14 cellular contexts compared by ENCODE assay signal in the genomic region with DNA sequence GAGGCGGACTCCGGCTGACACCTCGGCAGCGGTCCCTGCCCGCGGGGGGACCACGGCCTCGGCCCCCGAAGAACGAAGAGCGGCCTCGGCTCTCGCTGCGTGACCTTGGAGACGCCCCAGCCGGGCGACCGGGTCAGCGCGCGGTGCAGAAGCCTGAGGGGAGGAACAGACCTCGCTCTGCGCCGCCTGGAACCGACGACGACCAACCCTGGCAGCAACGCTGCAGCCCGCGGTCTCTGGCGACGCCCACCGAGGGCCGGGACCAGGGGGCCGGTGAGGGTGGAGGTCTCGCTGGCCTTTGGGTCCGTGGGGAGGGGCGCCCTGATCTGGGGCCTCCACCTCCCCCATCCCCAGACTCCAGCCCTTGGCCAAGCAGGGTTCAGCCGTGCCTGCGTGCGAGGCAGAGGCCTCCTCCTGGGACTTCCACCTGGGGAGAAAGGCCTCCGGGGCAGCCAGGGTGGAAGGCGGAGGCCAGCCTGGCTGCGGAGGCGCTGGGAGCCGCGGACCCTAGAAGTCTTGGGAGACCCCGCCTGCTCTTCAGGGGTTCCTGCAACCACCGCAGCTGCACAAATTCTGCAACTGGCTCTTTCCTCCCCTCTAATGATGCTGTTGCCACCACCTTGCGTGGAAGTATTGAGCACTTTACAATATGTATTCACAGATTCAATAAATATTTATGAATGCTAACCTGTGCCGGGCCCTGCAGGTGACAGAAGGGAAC. TPM values are rescaled to one million over a fixed set of nuclear protein-coding genes. Genes with fewer than 3 reads are reported as not detected.
DNase-seq lines count a peak whose midpoint lies in the region; ATAC-seq and TF ChIP-seq lines count a peak whose summit lies in the region.
"Had no signal": no experiment of that assay in that cellular context is flagged by ENCODE, and none has a peak within 500 bp of the region (broad histone marks: within the 10 kb centered on the region; RNA-seq: fewer than 3 reads in every experiment).

No MANE protein-coding gene starts in this region.

- no peak overlapping the region for H3K4me3 ChIP-seq in SK-N-SH (ENCODE audit: low read depth in 2 of 2, low read length in 1 of 2)
- H3K4me3 ChIP-seq in ascending aorta = peak overlapping the region; percentile 21 to 45
- H3K4me3 ChIP-seq in iPS-20b (ENCODE audit: low read length) = peak overlapping the region; percentile 26; the same call in 1 of the 2 replicates
- peak overlapping the region; percentile 16 for H3K4me3 ChIP-seq in smooth muscle cell

- intact Hi-C loops in ascending aorta (cut with DNase I) = no loop called here

- TF ChIP-seq RAD21 in SK-N-SH (IDR thresholded peaks at IDR 0.05; ENCODE audit: low read length) = no peak

- H3K9me2 ChIP-seq in SK-N-SH = no peaks in the 10 kb centered on the region

- H3K27me3 ChIP-seq in SK-N-SH (ENCODE audit: insufficient read depth) (peaks cover 12% of the 10 kb centered on the region), ascending aorta (peaks cover 8% of the 10 kb centered on the region), iPS-20b (ENCODE audit: insufficient read depth, low read length) (peaks cover 51% of the 10 kb centered on the region), smooth muscle cell (ENCODE audit: low read depth) (peaks cover 53% of the 10 kb centered on the region)

- DNase-seq in SK-N-SH (peak; percentile 71), ascending aorta (ENCODE audit: low spot score in 2 of 2) (no peak), smooth muscle cell (lab: John Stamatoyannopoulos, UW; ENCODE audit: unreplicated experiment) (no peak), pons (ENCODE audit: low spot score) (no peak), C1 segment of cervical spinal cord (lab: John Stamatoyannopoulos, UW) (no peak)
- DNase-seq: ACHN; activated CD8-positive, alpha-beta memory T cell treated with anti-CD3 and anti-CD28 coated beads, Interleukin-2, amount 10 ng/mL, durations not matched to agents 7 days and 5 days; GF-D8; MM.1S; NCI-H2107 had no signal

- H3K9ac ChIP-seq in SK-N-SH = no peak overlapping the region
- H3K9ac ChIP-seq in iPS-20b (ENCODE audit: low read depth, low read length) = no peak overlapping the region
- H3K9ac ChIP-seq in smooth muscle cell (ENCODE audit: low read depth) = no peak overlapping the region

- H3K4me1 ChIP-seq in SK-N-SH (ENCODE audit: control insufficient read depth in 1 of 2, insufficient read depth in 2 of 2, low read depth in 1 of 2, low read length in 1 of 2) = no peaks in the 10 kb centered on the region; a peak in 1 of 4 replicates
- H3K4me1 ChIP-seq in ascending aorta = no peaks in the 10 kb centered on the region
- no peaks in the 10 kb centered on the region for H3K4me1 ChIP-seq in iPS-20b (ENCODE audit: insufficient read depth, low read length)
- H3K4me1 ChIP-seq in smooth muscle cell (ENCODE audit: low read depth) = no peaks in the 10 kb centered on the region

- H3K27ac ChIP-seq in SK-N-SH (ENCODE audit: low read depth in 2 of 2, low read length in 1 of 2) (no peak overlapping the region), ascending aorta (no peak overlapping the region), iPS-20b (ENCODE audit: low read length) (no peak overlapping the region), smooth muscle cell (ENCODE audit: low read depth) (no peak overlapping the region)

- no peak overlapping the region for H2AFZ ChIP-seq in SK-N-SH (ENCODE audit: low read depth)
- H2AFZ ChIP-seq in smooth muscle cell (ENCODE audit: low read depth) = no peak overlapping the region

- H3K79me2 ChIP-seq in SK-N-SH (ENCODE audit: insufficient read depth) = no peaks in the 10 kb centered on the region
- H3K79me2 ChIP-seq in smooth muscle cell (ENCODE audit: low read depth) = no peaks in the 10 kb centered on the region

- POLR2A ChIA-PET in SK-N-SH (lab: Yijun Ruan, JAX) = no interaction called here

- no peak for TF ChIP-seq EP300 in SK-N-SH (IDR thresholded peaks at IDR 0.05; ENCODE audit: borderline replicate concordance in 1 of 2, low read depth in 1 of 2, low read length in 1 of 2)

- H3K36me3 ChIP-seq in SK-N-SH (replicated peaks in 1 of 2; ENCODE audit: control insufficient read depth in 1 of 2, insufficient read depth in 2 of 2, low read length in 1 of 2) (no peaks in the 10 kb centered on the region), ascending aorta (no peaks in the 10 kb centered on the region), iPS-20b (ENCODE audit: insufficient read depth, low read depth, low read length) (no peaks in the 10 kb centered on the region), smooth muscle cell (ENCODE audit: low read depth) (no peaks in the 10 kb centered on the region)

- ATAC-seq in SK-N-SH treated with all-trans-retinoic acid at 6 μM for 48 hours (no peak), HG03025 (IDR thresholded peaks at IDR 0.05; ENCODE audit: low FRiP score, unreplicated experiment) (no peak)
- ATAC-seq: activated CD8-positive, alpha-beta memory T cell treated with anti-CD3 and anti-CD28 coated beads, Interleukin-2, amount 10 ng/mL, durations not matched to agents 7 days and 5 days had no signal

- CTCF ChIA-PET in SK-N-SH (lab: Yijun Ruan, JAX) = interaction anchor here (0.5 to 0.9 kb wide), 2 partner anchors 11 to 94 kb away, joined by 3 to 4 read pairs; no protein-coding TSS in a partner anchor

- 81% methylated on average over 4 of the region's 51 CpGs for WGBS in SK-N-SH (ENCODE audit: low lambda C conversion rate)
- 22% methylated on average over 42 of the region's 51 CpGs for WGBS in smooth muscle cell (ENCODE audit: low lambda C conversion rate)

- no peak for TF ChIP-seq CTCF in SK-N-SH (IDR thresholded peaks at IDR 0.05)
- TF ChIP-seq CTCF in ascending aorta (IDR thresholded peaks at IDR 0.05) = no peak
- no peak for TF ChIP-seq CTCF in smooth muscle cell (IDR thresholded peaks at IDR 0.05; ENCODE audit: borderline replicate concordance, insufficient read depth, poor library complexity, severe bottlenecking)

- H3K4me2 ChIP-seq in SK-N-SH (no peak overlapping the region), smooth muscle cell (peak overlapping the region; percentile 76)

- H3K9me3 ChIP-seq in SK-N-SH = no peaks in the 10 kb centered on the region
- H3K9me3 ChIP-seq in ascending aorta = no peaks in the 10 kb centered on the region
- H3K9me3 ChIP-seq in iPS-20b (ENCODE audit: insufficient read depth, low read depth, low read length) = no peaks in the 10 kb centered on the region
- no peaks in the 10 kb centered on the region for H3K9me3 ChIP-seq in smooth muscle cell (replicated peaks; ENCODE audit: low read depth)

- 0 out of 2 replicates have a peak, but pooled peaks cover 5% of the 10 kb centered on the region for H4K20me1 ChIP-seq in SK-N-SH (ENCODE audit: insufficient read depth)
- no peaks in the 10 kb centered on the region for H4K20me1 ChIP-seq in smooth muscle cell (ENCODE audit: low read depth)

- H3F3A ChIP-seq in SK-N-SH (replicated peaks; ENCODE audit: insufficient read depth) (no peaks in the 10 kb centered on the region), smooth muscle cell (ENCODE audit: low read depth) (no peaks in the 10 kb centered on the region)

TF ChIP-seq in SK-N-SH, 30 proteins besides CTCF, POLR2A, EP300 and RAD21 (continues in another document):
- no peak for TF ChIP-seq EZH2phosphoT487 (IDR thresholded peaks at IDR 0.05; ENCODE audit: borderline replicate concordance, low read depth)
- TF ChIP-seq, protein P1, sequence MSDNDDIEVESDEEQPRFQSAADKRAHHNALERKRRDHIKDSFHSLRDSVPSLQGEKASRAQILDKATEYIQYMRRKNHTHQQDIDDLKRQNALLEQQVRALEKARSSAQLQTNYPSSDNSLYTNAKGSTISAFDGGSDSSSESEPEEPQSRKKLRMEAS (IDR thresholded peaks at IDR 0.05; ENCODE audit: low read depth) = no peak
- TF ChIP-seq POLR2AphosphoS5 (IDR thresholded peaks at IDR 0.05; ENCODE audit: low read depth, low read length) = no peak
- no peak for TF ChIP-seq SMC3 (IDR thresholded peaks at IDR 0.05; ENCODE audit: low read depth, low read length)
- TF ChIP-seq ELF1 (IDR thresholded peaks at IDR 0.05) = no peak
- no peak for TF ChIP-seq FOSL2 (IDR thresholded peaks at IDR 0.05; ENCODE audit: borderline replicate concordance, low read depth)
- TF ChIP-seq TEAD4 (IDR thresholded peaks at IDR 0.05; ENCODE audit: borderline replicate concordance, insufficient read depth) = no peak
- no peak for TF ChIP-seq GATA2 (CRISPR knock-in tag; IDR thresholded peaks at IDR 0.05)
- no peak for TF ChIP-seq TAF1 (IDR thresholded peaks at IDR 0.05; ENCODE audit: borderline replicate concordance, low read depth, low read length)
- TF ChIP-seq SIN3A (IDR thresholded peaks at IDR 0.05; ENCODE audit: borderline replicate concordance, low read depth, low read length) = no peak

TF ChIP-seq in SK-N-SH treated with all-trans-retinoic acid at 6 μM for 48 hours, 23 proteins besides CTCF, POLR2A, EP300 and RAD21 (continues in another document):
- TF ChIP-seq, protein P2, sequence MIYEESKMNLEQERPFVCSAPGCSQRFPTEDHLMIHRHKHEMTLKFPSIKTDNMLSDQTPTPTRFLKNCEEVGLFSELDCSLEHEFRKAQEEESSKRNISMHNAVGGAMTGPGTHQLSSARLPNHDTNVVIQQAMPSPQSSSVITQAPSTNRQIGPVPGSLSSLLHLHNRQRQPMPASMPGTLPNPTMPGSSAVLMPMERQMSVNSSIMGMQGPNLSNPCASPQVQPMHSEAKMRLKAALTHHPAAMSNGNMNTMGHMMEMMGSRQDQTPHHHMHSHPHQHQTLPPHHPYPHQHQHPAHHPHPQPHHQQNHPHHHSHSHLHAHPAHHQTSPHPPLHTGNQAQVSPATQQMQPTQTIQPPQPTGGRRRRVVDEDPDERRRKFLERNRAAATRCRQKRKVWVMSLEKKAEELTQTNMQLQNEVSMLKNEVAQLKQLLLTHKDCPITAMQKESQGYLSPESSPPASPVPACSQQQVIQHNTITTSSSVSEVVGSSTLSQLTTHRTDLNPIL (CRISPR knock-in tag; IDR thresholded peaks at IDR 0.05; ENCODE audit: low read depth) = no peak
- TF ChIP-seq GLIS3 (CRISPR knock-in tag; IDR thresholded peaks at IDR 0.05) (no peak), ZNF70 (CRISPR knock-in tag; IDR thresholded peaks at IDR 0.05) (no peak)

RNA-seq across cellular contexts. Expression of a gene that starts 44.3 kb away (rescaled TPM):
- polyA plus RNA-seq in SK-N-SH (2012; rRNA removed) = 2.3 and 2.6 TPM in 2 replicates
- 0.97 and 1.5 TPM in 2 replicates for polyA plus RNA-seq in SK-N-SH (2012; cell fraction: cytosol; rRNA removed)
- 7.4 and 9.0 TPM in 2 replicates for polyA plus RNA-seq in SK-N-SH (2012; cell fraction: nucleus; rRNA removed)
- total RNA-seq in ascending aorta = 101 TPM
- 6.1 and 8.3 TPM in 2 replicates for total RNA-seq in smooth muscle cell
- polyA plus RNA-seq in smooth muscle cell = 13.4 and 15.2 TPM in 2 replicates

RNA-seq across cellular contexts. Expression of a gene that starts 45.2 kb away (rescaled TPM):
- polyA plus RNA-seq in SK-N-SH (2012; rRNA removed) (not detected in 2 replicates), smooth muscle cell (not detected in 2 replicates)
- not detected in 2 replicates for polyA plus RNA-seq in SK-N-SH (2012; cell fraction: cytosol; rRNA removed)
- 0.02 TPM in 1 of 2 replicates, not detected in the other for polyA plus RNA-seq in SK-N-SH (2012; cell fraction: nucleus; rRNA removed)
- total RNA-seq in ascending aorta (not detected), smooth muscle cell (not detected in 2 replicates)
- total RNA-seq: activated CD8-positive, alpha-beta memory T cell treated with anti-CD3 and anti-CD28 coated beads, Interleukin-2, amount 10 ng/mL, durations not matched to agents 7 days and 5 days; SK-MEL-5 had no signal

Comparison
In these comparisons a context has a peak if more than half of its experiments do, and no peak if none do; other contexts are left out.
1. H3K4me3 ChIP-seq: peak in ascending aorta (2 of 2), iPS-20b (single experiment) and smooth muscle cell (single experiment); none in SK-N-SH (0 of 2).
2. RNA of a gene that starts 44.3 kb away (total RNA-seq): 101 TPM in ascending aorta (single experiment); 6.1 to 8.3 TPM in smooth muscle cell; every median in the first group is over 10 times any median in the second.